11 cellular contexts compared by ENCODE assay signal in the genomic region with DNA sequence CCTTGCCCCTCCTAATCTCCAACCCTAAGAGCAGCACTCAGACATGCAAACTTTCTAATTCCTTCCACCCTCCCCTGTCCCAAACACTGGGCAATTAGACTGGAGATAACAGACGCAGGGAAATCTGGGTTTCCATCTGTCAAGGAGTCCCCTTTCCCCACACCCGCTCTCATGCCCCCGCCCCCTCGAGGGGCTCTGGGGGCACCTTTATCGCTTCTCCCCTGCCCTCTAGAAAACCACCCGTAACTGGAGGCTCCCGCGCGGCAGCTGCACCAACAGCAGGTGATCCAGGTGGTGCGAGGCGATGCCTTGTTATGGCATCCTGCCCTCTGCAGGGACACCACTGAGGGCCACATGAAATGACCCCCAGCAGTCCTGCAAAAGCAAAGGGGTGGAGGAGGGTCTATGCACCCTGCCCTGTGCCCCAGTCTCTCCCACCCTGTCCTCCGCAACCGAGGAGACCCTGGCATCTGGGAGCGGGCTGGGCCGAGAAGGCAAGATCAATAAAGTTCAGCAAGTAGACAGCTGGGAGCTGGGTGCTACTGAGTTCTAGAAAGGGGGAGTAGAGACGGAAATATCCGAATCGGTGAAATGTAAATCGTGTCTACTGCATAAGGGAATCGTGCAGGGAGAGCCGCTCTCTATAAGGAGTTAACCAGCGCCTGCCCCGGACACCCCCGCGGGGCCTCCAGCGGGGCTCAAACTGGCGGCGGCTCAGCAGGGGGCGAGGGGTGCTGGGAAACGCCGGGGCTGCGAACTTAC. TPM values are rescaled to one million over a fixed set of nuclear protein-coding genes. Genes with fewer than 3 reads are reported as not detected.
A peak's percentile ranks its signal among the peaks of the same experiment; 100 is the strongest.
DNase-seq lines count a peak whose midpoint lies in the region; ATAC-seq and TF ChIP-seq lines count a peak whose summit lies in the region.
"Had no signal": no experiment of that assay in that cellular context is flagged by ENCODE, and none has a peak within 500 bp of the region (broad histone marks: within the 10 kb centered on the region; RNA-seq: fewer than 3 reads in every experiment).

No MANE protein-coding gene starts in this region.

- no peak overlapping the region for H3K27ac ChIP-seq in breast epithelium
- no peak overlapping the region for H3K27ac ChIP-seq in mesodermal cell (ENCODE audit: low read depth, low read length, severe bottlenecking)
- H3K27ac ChIP-seq in transverse colon, result peak overlapping the region in 3 of 4 donors; percentile 79 to 85 (median 82)
- H3K27ac ChIP-seq: C4-2B had no signal

- no peaks in the 10 kb centered on the region for H3K9me3 Mint-ChIP-seq in activated CD8-positive, alpha-beta memory T cell treated with anti-CD3 and anti-CD28 coated beads, Interleukin-2, amount 10 ng/mL, durations not matched to agents 7 days and 5 days (ENCODE audit: low read depth)

- H3K27me3 ChIP-seq in breast epithelium (peaks cover 3 to 53% of the 10 kb centered on the region in 2 donors), transverse colon (peaks cover 44% of the 10 kb centered on the region)

- CTCF ChIA-PET in activated CD8-positive, alpha-beta memory T cell treated with anti-CD3 and anti-CD28 coated beads, Interleukin-2, amount 10 ng/mL, durations not matched to agents 7 days and 5 days (lab: Charles Lee), result no interaction called here

- DNase-seq in activated CD8-positive, alpha-beta memory T cell treated with anti-CD3 and anti-CD28 coated beads, Interleukin-2, amount 10 ng/mL, durations not matched to agents 7 days and 5 days, result no peak
- DNase-seq in activated CD8-positive, alpha-beta memory T cell treated with anti-CD3 and anti-CD28 coated beads for 24 hours, result no peak
- DNase-seq in breast epithelium (ENCODE audit: low spot score in 2 of 2), result peak in 1 of 2 donors; percentile 39
- DNase-seq in transverse colon, result no peak
- no peak for DNase-seq in AG08396 (ENCODE audit: low spot score)
- DNase-seq: GOT3 had no signal

- TF ChIP-seq POLR2A in breast epithelium (IDR thresholded peaks at IDR 0.05) (no peak), transverse colon (IDR thresholded peaks at IDR 0.05) (no peak)

- TF ChIP-seq EP300 in transverse colon (IDR thresholded peaks at IDR 0.05; ENCODE audit: low read depth), result no peak

- TF ChIP-seq CTCF in breast epithelium (IDR thresholded peaks at IDR 0.05) (no peak), transverse colon (IDR thresholded peaks at IDR 0.05) (no peak)

- H3K9me3 ChIP-seq in breast epithelium, result no peaks in the 10 kb centered on the region
- no peaks in the 10 kb centered on the region for H3K9me3 ChIP-seq in mesodermal cell (ENCODE audit: control insufficient read depth, low read length)
- no peaks in the 10 kb centered on the region for H3K9me3 ChIP-seq in transverse colon

- H3K36me3 ChIP-seq in breast epithelium (no peaks in the 10 kb centered on the region), mesodermal cell (ENCODE audit: control insufficient read depth, insufficient read depth, low read length) (no peaks in the 10 kb centered on the region), transverse colon (no peaks in the 10 kb centered on the region)

- WGBS in mesodermal cell (ENCODE audit: insufficient coverage in 2 of 2), 2 experiments, result 2% methylated on average over 25 to 27 of the region's 32 CpGs
- WGBS in transverse colon (ENCODE audit: low coverage in 1 of 2), 2 donors, result 12 to 20% methylated on average over 7 to 32 of the region's 32 CpGs

- H3K4me1 ChIP-seq in breast epithelium (no peaks in the 10 kb centered on the region), mesodermal cell (ENCODE audit: control insufficient read depth, insufficient read depth, low read length, poor library complexity, severe bottlenecking) (no peaks in the 10 kb centered on the region), transverse colon (peaks cover 0 to 19% (median 7%) of the 10 kb centered on the region in 4 donors)

- peak overlapping the region; percentile 25 for H3K27ac Mint-ChIP-seq in activated CD8-positive, alpha-beta memory T cell treated with anti-CD3 and anti-CD28 coated beads, Interleukin-2, amount 10 ng/mL, durations not matched to agents 7 days and 5 days

- peaks cover 4% of the 10 kb centered on the region for H3K4me1 Mint-ChIP-seq in activated CD8-positive, alpha-beta memory T cell treated with anti-CD3 and anti-CD28 coated beads, Interleukin-2, amount 10 ng/mL, durations not matched to agents 7 days and 5 days

- in situ Hi-C loops in transverse colon (cut with MboI; ENCODE audit: low pct_ligation_motif_present in 1 of 4, low pct_unique_long_range_greater_than_20kb in 1 of 4, low sequenced_read_pairs in 3 of 4), result no loop called here

- intact Hi-C loops in breast epithelium (cut with DNase I; ENCODE audit: low total_unique reads) (no loop called here), transverse colon (cut with DNase I; ENCODE audit: low total_unique reads) (no loop called here)

- peaks cover 50% of the 10 kb centered on the region for H3K27me3 Mint-ChIP-seq in activated CD8-positive, alpha-beta memory T cell treated with anti-CD3 and anti-CD28 coated beads, Interleukin-2, amount 10 ng/mL, durations not matched to agents 7 days and 5 days

- H3K4me3 ChIP-seq in breast epithelium (peak overlapping the region; percentile 43 to 67 (median 56)), mesodermal cell (ENCODE audit: extremely low read depth, insufficient read depth, low read length, poor library complexity, severe bottlenecking) (peak overlapping the region; percentile 53), transverse colon (peak overlapping the region in 3 of 4 donors; percentile 47 to 75 (median 49))

- H3K4me3 Mint-ChIP-seq in activated CD8-positive, alpha-beta memory T cell treated with anti-CD3 and anti-CD28 coated beads, Interleukin-2, amount 10 ng/mL, durations not matched to agents 7 days and 5 days, result no peak overlapping the region

- H3K36me3 Mint-ChIP-seq in activated CD8-positive, alpha-beta memory T cell treated with anti-CD3 and anti-CD28 coated beads, Interleukin-2, amount 10 ng/mL, durations not matched to agents 7 days and 5 days, result peaks cover 2% of the 10 kb centered on the region

- no peak for ATAC-seq in activated CD8-positive, alpha-beta memory T cell treated with anti-CD3 and anti-CD28 coated beads, Interleukin-2, amount 10 ng/mL, durations not matched to agents 7 days and 5 days
- ATAC-seq in HG02798 (IDR thresholded peaks at IDR 0.05; ENCODE audit: poor library complexity, unreplicated experiment) (no peak), GM21723 (IDR thresholded peaks at IDR 0.05; ENCODE audit: unreplicated experiment) (no peak)

RNA-seq across cellular contexts. Expression of a gene that starts 1.6 kb away (rescaled TPM):
- total RNA-seq in activated CD8-positive, alpha-beta memory T cell treated with anti-CD3 and anti-CD28 coated beads, Interleukin-2, amount 10 ng/mL, durations not matched to agents 7 days and 5 days, result not detected
- 1 to 10 TPM in 1 of 3 donors, under 1 TPM in 2; 0.33 to 1.9 (median 0.48) TPM for total RNA-seq in breast epithelium
- 0.55 TPM for polyA plus RNA-seq in mesodermal cell (2013, experiment 1 of 2)
- 0.86 TPM for polyA plus RNA-seq in mesodermal cell (2013, experiment 2 of 2)
- under 1 TPM in 3 of 4 donors, not detected in 1; 0.16 to 0.41 (median 0.37) TPM for total RNA-seq in transverse colon
- total RNA-seq: mesenteric fat pad had no signal

Comparison
In these comparisons a context has a peak if more than half of its experiments do, and no peak if none do; other contexts are left out.
1. H3K27ac ChIP-seq: peak in transverse colon (3 of 4); none in breast epithelium (0 of 2) and mesodermal cell (single experiment).
2. Peak in every context shown above with its lines, with median percentiles within 50 percentile points of each other: H3K4me3 ChIP-seq.